ENCODE assay signal across 9 cellular contexts in the genomic region with DNA sequence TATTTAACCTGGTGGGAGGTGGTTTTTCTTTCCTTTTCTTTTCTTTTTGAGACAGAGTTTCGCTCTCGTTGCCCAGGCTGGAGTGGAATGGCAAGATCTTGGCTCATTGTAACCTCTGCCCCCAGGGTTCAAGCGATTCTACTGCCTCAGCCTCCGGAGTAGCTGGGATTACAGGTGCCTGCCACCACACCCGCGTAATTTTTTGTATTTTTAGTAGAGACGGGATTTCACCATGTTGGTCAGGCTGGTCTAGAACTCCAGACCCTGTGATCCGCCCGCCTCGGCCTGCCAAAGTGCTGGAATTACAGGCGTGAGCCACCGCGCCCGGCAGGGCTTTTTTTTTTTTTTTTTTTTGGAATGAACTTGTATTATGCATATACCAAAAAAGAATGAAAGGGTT. TPM values are rescaled to one million over a fixed set of nuclear protein-coding genes. Genes with fewer than 3 reads are reported as not detected.
DNase-seq lines count a peak whose midpoint lies in the region; ATAC-seq, FAIRE-seq and TF ChIP-seq lines count a peak whose summit lies in the region.
"Not testable (repeated sequence)": the region's sequence is repeated elsewhere in the genome, so short reads cannot be mapped to it uniquely, and the experiment has no call there.
"Had no signal": no experiment of that assay in that cellular context is flagged by ENCODE, and none has a peak within 500 bp of the region (broad histone marks: within the 10 kb centered on the region; RNA-seq: fewer than 3 reads in every experiment).

No MANE protein-coding gene starts in this region.

- H3K9me1 ChIP-seq in keratinocyte (ENCODE audit: control insufficient read depth, extremely low read depth, insufficient read depth, low read length), result not testable (repeated sequence)

- DNase-seq in COLO668 (lab: John Stamatoyannopoulos, UW; ENCODE audit: unreplicated experiment), result peak; percentile 0
- DNase-seq in T-helper 17 cell; activated naive CD8-positive, alpha-beta T cell treated with anti-CD3 and anti-CD28 coated beads, Interleukin-2, amount 50 U/mL, for 24 hours; endothelial cell (ENCODE audit: low spot score); keratinocyte (ENCODE audit: low read depth, low spot score); ovary; type B pancreatic cell (ENCODE audit: extremely low spot score, unreplicated experiment): not testable (repeated sequence)

- not testable (repeated sequence) for H3K27me3 Mint-ChIP-seq in IgD-negative memory B cell; T-helper 17 cell; activated naive CD8-positive, alpha-beta T cell treated with anti-CD3 and anti-CD28 coated beads, Interleukin-2, amount 50 U/mL, for 24 hours; endothelial cell (ENCODE audit: unreplicated experiment); type B pancreatic cell

- H3K4me3 Mint-ChIP-seq in IgD-negative memory B cell (peak overlapping the region; percentile 71 to 98 (median 95)), T-helper 17 cell (peak overlapping the region; percentile 96), endothelial cell (ENCODE audit: unreplicated experiment) (peak overlapping the region; percentile 96), type B pancreatic cell (peak overlapping the region; percentile 99)
- peak overlapping the region; percentile 99 for H3K4me3 Mint-ChIP-seq in activated naive CD8-positive, alpha-beta T cell treated with anti-CD3 and anti-CD28 coated beads, Interleukin-2, amount 50 U/mL, for 24 hours

- WGBS in ovary, 3 donors, result 44 to 55% (median 45%) methylated on average over 14 of the region's 14 CpGs

- H3K9me3 Mint-ChIP-seq in IgD-negative memory B cell; activated naive CD8-positive, alpha-beta T cell treated with anti-CD3 and anti-CD28 coated beads, Interleukin-2, amount 50 U/mL, for 24 hours; endothelial cell (ENCODE audit: unreplicated experiment); type B pancreatic cell: not testable (repeated sequence)

- H3K9ac ChIP-seq in keratinocyte (ENCODE audit: control insufficient read depth, extremely low read depth, insufficient read depth, low read length), result peak overlapping the region; percentile 95

- H3K4me1 ChIP-seq in keratinocyte (ENCODE audit: control insufficient read depth, extremely low read depth, insufficient read depth, low read length), result peaks cover 15% of the 10 kb centered on the region
- not testable (repeated sequence) for H3K4me1 ChIP-seq in ovary (ENCODE audit: insufficient read depth)

- H3K4me3 ChIP-seq in keratinocyte (ENCODE audit: control insufficient read depth in 2 of 3, extremely low read depth in 1 of 3, insufficient read depth in 2 of 3, low read depth in 1 of 3, low read length in 3 of 3) (peak overlapping the region; percentile 82 to 91 (median 89)), ovary (peak overlapping the region; percentile 77)

- TF ChIP-seq EP300 in ovary (IDR thresholded peaks at IDR 0.05), result not testable (repeated sequence)

- H3K36me3 Mint-ChIP-seq in IgD-negative memory B cell; T-helper 17 cell (ENCODE audit: low read depth); endothelial cell (ENCODE audit: low read depth, unreplicated experiment); type B pancreatic cell: not testable (repeated sequence)
- H3K36me3 Mint-ChIP-seq in activated naive CD8-positive, alpha-beta T cell treated with anti-CD3 and anti-CD28 coated beads, Interleukin-2, amount 50 U/mL, for 24 hours (ENCODE audit: low read depth), result peaks cover 36% of the 10 kb centered on the region

- not testable (repeated sequence) for H3K36me3 ChIP-seq in keratinocyte (ENCODE audit: control insufficient read depth in 2 of 2, extremely low read depth in 1 of 2, insufficient read depth in 2 of 2, low read length in 2 of 2); ovary

- H3K9me3 ChIP-seq in T-helper 17 cell (ENCODE audit: control insufficient read depth, low read length, poor library complexity, severe bottlenecking); keratinocyte (ENCODE audit: control insufficient read depth, low read depth, low read length); ovary: not testable (repeated sequence)

- not testable (repeated sequence) for FAIRE-seq in keratinocyte (lab: Jason Lieb, UNC)

- dilution Hi-C loops in keratinocyte (cut with MboI; ENCODE audit: extremely low pct_ligation_motif_present, low sequenced_read_pairs), result not testable (repeated sequence)

- not testable (repeated sequence) for TF ChIP-seq CTCF in endothelial cell (IDR thresholded peaks at IDR 0.05; ENCODE audit: unreplicated experiment); keratinocyte (optimal IDR thresholded peaks at IDR 0.05 in 1 of 3, IDR thresholded peaks at IDR 0.05 in 1 of 3, conservative IDR thresholded peaks at IDR 0.05 in 1 of 3; ENCODE audit: extremely low read depth in 1 of 3, insufficient read depth in 2 of 3, low read length in 3 of 3); ovary (IDR thresholded peaks at IDR 0.05); type B pancreatic cell (conservative IDR thresholded peaks at IDR 0.05)

- ATAC-seq in T-helper 17 cell; activated naive CD8-positive, alpha-beta T cell treated with anti-CD3 and anti-CD28 coated beads, Interleukin-2, amount 50 U/mL, for 24 hours: not testable (repeated sequence)

- peak overlapping the region; percentile 80 for H3K27ac ChIP-seq in keratinocyte (ENCODE audit: control insufficient read depth, insufficient read depth, low read length)
- H3K27ac ChIP-seq in ovary, result not testable (repeated sequence)

- TF ChIP-seq POLR2A in ovary (IDR thresholded peaks at IDR 0.05), result not testable (repeated sequence)

- H3K27me3 ChIP-seq in keratinocyte (ENCODE audit: control insufficient read depth, extremely low read depth, insufficient read depth, low read length); ovary: not testable (repeated sequence)

- intact Hi-C loops in ovary (cut with DNase I), result not testable (repeated sequence)

- H3K4me1 Mint-ChIP-seq in IgD-negative memory B cell (peaks cover 13 to 19% (median 16%) of the 10 kb centered on the region in 3 donors), T-helper 17 cell (peaks cover 24% of the 10 kb centered on the region), type B pancreatic cell (ENCODE audit: unreplicated experiment) (peaks cover 28% of the 10 kb centered on the region)
- H3K4me1 Mint-ChIP-seq in activated naive CD8-positive, alpha-beta T cell treated with anti-CD3 and anti-CD28 coated beads, Interleukin-2, amount 50 U/mL, for 24 hours, result peaks cover 50% of the 10 kb centered on the region
- H3K4me1 Mint-ChIP-seq in endothelial cell (ENCODE audit: unreplicated experiment), result not testable (repeated sequence)

- H4K20me1 ChIP-seq in keratinocyte (ENCODE audit: control insufficient read depth, extremely low read depth, insufficient read depth, low read length), result not testable (repeated sequence)

- H3K79me2 ChIP-seq in keratinocyte (ENCODE audit: control insufficient read depth, insufficient read depth, low read length), result peaks cover 33% of the 10 kb centered on the region

- H2AFZ ChIP-seq in keratinocyte (ENCODE audit: control insufficient read depth, low read length), result not testable (repeated sequence)

- H3K4me2 ChIP-seq in keratinocyte (ENCODE audit: control insufficient read depth, extremely low read depth, insufficient read depth, low read depth, low read length), result peak overlapping the region; percentile 85

- H3K27ac Mint-ChIP-seq in IgD-negative memory B cell (peak overlapping the region in 2 of 3 donors; percentile 85 to 99), T-helper 17 cell (peak overlapping the region; percentile 16), type B pancreatic cell (peak overlapping the region; percentile 96)
- H3K27ac Mint-ChIP-seq in activated naive CD8-positive, alpha-beta T cell treated with anti-CD3 and anti-CD28 coated beads, Interleukin-2, amount 50 U/mL, for 24 hours, result peak overlapping the region; percentile 97
- not testable (repeated sequence) for H3K27ac Mint-ChIP-seq in endothelial cell (ENCODE audit: unreplicated experiment)

RNA-seq across cellular contexts. Expression of gene ACACA, which starts 1.1 kb away (rescaled TPM):
- polyA plus RNA-seq in IgD-negative memory B cell (6.0 TPM), keratinocyte (66.7 to 85.8 TPM (median 82.2 TPM) in 3 replicates), ovary (10 to 100 TPM; 10.9 to 36.8 TPM)
- total RNA-seq in T-helper 17 cell (10 to 100 TPM; 27.7 to 34.2 TPM), endothelial cell (ENCODE audit: unreplicated experiment) (91.5 TPM), ovary (100 to 1,000 TPM in 1 of 7 donors, 10 to 100 TPM in 6; 20.5 to 104 (median 43.3) TPM), type B pancreatic cell (ENCODE audit: low replicate concordance) (86.7 and 101 TPM in 2 replicates)
- 45.5 TPM for polyA plus RNA-seq in keratinocyte (2011; ENCODE audit: low read depth)
- 44.9 and 65.8 TPM in 2 replicates for polyA plus RNA-seq in keratinocyte (2011; cell fraction: cytosol; rRNA removed)
- polyA plus RNA-seq in keratinocyte (2011; cell fraction: nucleus; rRNA removed), result 152 and 190 TPM in 2 replicates
- polyA plus RNA-seq in keratinocyte (2012; ENCODE audit: low replicate concordance), result 33.7 and 67.2 TPM in 2 replicates
- polyA minus RNA-seq in keratinocyte, result 229 to 338 TPM (median 299 TPM) in 3 replicates
- 97.5 TPM for polyA minus RNA-seq in keratinocyte (2011; cell fraction: cytosol; rRNA and poly(A)+ RNA removed)
- polyA minus RNA-seq in keratinocyte (2011; cell fraction: nucleus; rRNA and poly(A)+ RNA removed), result 414 and 609 TPM in 2 replicates

RNA-seq across cellular contexts. Expression of gene TADA2A, which starts 1.2 kb away (rescaled TPM):
- polyA plus RNA-seq in IgD-negative memory B cell, result 15.1 TPM
- 10 to 100 TPM; 11.1 to 13.9 TPM for total RNA-seq in T-helper 17 cell
- total RNA-seq in endothelial cell (ENCODE audit: unreplicated experiment), result 24.7 TPM
- 9.1 to 13.8 TPM (median 11.8 TPM) in 3 replicates for polyA plus RNA-seq in keratinocyte
- polyA plus RNA-seq in keratinocyte (2011; ENCODE audit: low read depth), result 24.4 TPM
- polyA plus RNA-seq in keratinocyte (2011; cell fraction: cytosol; rRNA removed), result 7.1 and 11.1 TPM in 2 replicates
- polyA plus RNA-seq in keratinocyte (2011; cell fraction: nucleus; rRNA removed), result 16.3 and 17.9 TPM in 2 replicates
- polyA plus RNA-seq in keratinocyte (2012; ENCODE audit: low replicate concordance), result 6.9 and 8.0 TPM in 2 replicates
- polyA minus RNA-seq in keratinocyte, result 17.6 to 25.3 TPM (median 22.7 TPM) in 3 replicates
- polyA minus RNA-seq in keratinocyte (2011; cell fraction: cytosol; rRNA and poly(A)+ RNA removed), result 7.7 TPM
- polyA minus RNA-seq in keratinocyte (2011; cell fraction: nucleus; rRNA and poly(A)+ RNA removed), result 7.6 and 16.7 TPM in 2 replicates
- 10 to 100 TPM; 12.9 to 33.2 (median 24.9) TPM for total RNA-seq in ovary
- polyA plus RNA-seq in ovary, result 10 to 100 TPM in 1 of 2 donors, 1 to 10 TPM in 1; 9.2 to 20.5 TPM
- total RNA-seq in type B pancreatic cell (ENCODE audit: low replicate concordance), result 26.1 and 28.5 TPM in 2 replicates

RNA-seq across cellular contexts. Expression of gene C17orf78, which starts 29.7 kb away (rescaled TPM):
- polyA plus RNA-seq in IgD-negative memory B cell (not detected), keratinocyte (not detected in 3 replicates), ovary (not detected)
- total RNA-seq in T-helper 17 cell (not detected), endothelial cell (ENCODE audit: unreplicated experiment) (not detected), ovary (not detected), type B pancreatic cell (ENCODE audit: low replicate concordance) (1.6 TPM in 1 of 2 replicates, not detected in the other)
- polyA plus RNA-seq in keratinocyte (2011; ENCODE audit: low read depth), result not detected
- not detected in 2 replicates for polyA plus RNA-seq in keratinocyte (2011; cell fraction: cytosol; rRNA removed)
- not detected in 2 replicates for polyA plus RNA-seq in keratinocyte (2011; cell fraction: nucleus; rRNA removed)
- not detected in 2 replicates for polyA plus RNA-seq in keratinocyte (2012; ENCODE audit: low replicate concordance)
- polyA minus RNA-seq in keratinocyte, result not detected in 3 replicates
- not detected for polyA minus RNA-seq in keratinocyte (2011; cell fraction: cytosol; rRNA and poly(A)+ RNA removed)
- polyA minus RNA-seq in keratinocyte (2011; cell fraction: nucleus; rRNA and poly(A)+ RNA removed), result not detected in 2 replicates
- total RNA-seq: mucosa of descending colon had no signal
